ENCODE assay signal across 23 cellular contexts in the genomic region with DNA sequence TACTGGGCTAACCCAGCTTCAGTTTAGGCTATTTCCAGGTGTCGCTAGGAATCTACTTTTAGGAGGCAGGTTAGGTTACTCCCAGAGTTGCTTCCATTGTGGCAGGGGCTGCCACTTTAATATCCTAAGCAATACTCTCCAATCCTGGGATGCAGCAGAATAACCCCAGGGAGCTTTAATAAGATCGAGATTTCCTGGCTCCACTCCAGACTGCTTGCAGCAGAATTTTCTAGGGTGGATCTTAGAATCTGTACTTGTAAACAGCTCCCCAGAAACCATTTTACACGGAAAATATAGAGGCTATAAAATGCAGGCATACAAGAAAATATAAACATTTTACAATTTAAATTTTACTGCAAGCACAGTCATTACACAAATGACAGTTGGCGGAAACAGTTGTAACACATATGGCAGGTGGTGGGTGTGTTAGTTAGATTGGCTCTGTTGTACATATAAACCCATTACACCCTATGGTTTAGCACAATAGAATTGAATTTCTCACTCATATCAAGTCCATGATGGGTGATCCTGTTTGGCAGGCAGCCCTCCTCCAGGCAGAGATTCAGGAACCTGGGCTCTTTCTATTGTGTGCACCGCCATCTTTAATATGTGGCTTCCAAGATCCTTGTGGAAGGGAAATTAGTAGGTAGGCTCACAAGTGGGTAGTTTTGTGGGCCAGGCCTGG. TPM values are rescaled to one million over a fixed set of nuclear protein-coding genes. Genes with fewer than 3 reads are reported as not detected.
DNase-seq lines count a peak whose midpoint lies in the region; ATAC-seq and TF ChIP-seq lines count a peak whose summit lies in the region.
"Had no signal": no experiment of that assay in that cellular context is flagged by ENCODE, and none has a peak within 500 bp of the region (broad histone marks: within the 10 kb centered on the region; RNA-seq: fewer than 3 reads in every experiment).

No MANE protein-coding gene starts in this region.

- in situ Hi-C loops in transverse colon (cut with MboI; ENCODE audit: low pct_ligation_motif_present in 1 of 4, low pct_unique_long_range_greater_than_20kb in 1 of 4, low sequenced_read_pairs in 3 of 4) = loop anchor here in 1 of 4 donors (25.0 kb wide), 1 partner anchor 92 kb away; no protein-coding TSS in a partner anchor

- DNase-seq in NCI-H2081 (lab: John Stamatoyannopoulos, UW) (peak; percentile 94 to 98), NCI-H345 treated with DMSO at 0.1 percent for 48 hours (lab: John Stamatoyannopoulos, UW; ENCODE audit: unreplicated experiment) (peak; percentile 1), cerebellar cortex (ENCODE audit: low spot score) (peak; percentile 4), transverse colon (peak; percentile 73), erythroblast (lab: John Stamatoyannopoulos, UW) (no peak), breast epithelium (ENCODE audit: low spot score in 2 of 2) (no peak)
- DNase-seq: activated CD4-positive, alpha-beta T cell treated with anti-CD3 and anti-CD28 coated beads, Interleukin-2, amount 50 U/mL, for 4 hours; activated naive CD4-positive, alpha-beta T cell treated with anti-CD3 and anti-CD28 coated beads, Interleukin-2, amount 50 U/mL, for 16 hours; amniotic stem cell; esophagus squamous epithelium; gastrocnemius medialis; GM23248; hypothalamus; left ventricle myocardium inferior; naive B cell; NCI-H2029 treated with DMSO at 0.1 percent for 48 hours; NCI-H774; occipital lobe; OCI-M1; psoas muscle; stimulated activated naive CD4-positive, alpha-beta T cell treated with Interleukin-2 at 50 U/mL for 16 hours had no signal

- H3K4me1 ChIP-seq in transverse colon (peaks cover 0 to 38% (median 19%) of the 10 kb centered on the region in 4 donors), breast epithelium (no peaks in the 10 kb centered on the region)
- H3K4me1 ChIP-seq: gastrocnemius medialis, psoas muscle had no signal

- no peak for ATAC-seq in HG02623 (IDR thresholded peaks at IDR 0.05; ENCODE audit: unreplicated experiment)
- ATAC-seq: gastrocnemius medialis, psoas muscle had no signal

- H3K27ac ChIP-seq in transverse colon (peak overlapping the region; percentile 58 to 68 (median 60)), breast epithelium (no peak overlapping the region)
- H3K27ac ChIP-seq: esophagus squamous epithelium, gastrocnemius medialis, GM23248, HL-60, left ventricle myocardium inferior, psoas muscle had no signal

- H3K27me3 ChIP-seq in transverse colon (no peaks in the 10 kb centered on the region), breast epithelium (no peaks in the 10 kb centered on the region)
- H3K27me3 ChIP-seq: esophagus squamous epithelium had no signal

- intact Hi-C loops in transverse colon (cut with DNase I; ENCODE audit: low total_unique reads) (loop anchor here (10.0 kb wide), 1 partner anchor 55 kb away; no protein-coding TSS in a partner anchor), breast epithelium (cut with DNase I; ENCODE audit: low total_unique reads) (no loop called here)

- TF ChIP-seq POLR2A in transverse colon (IDR thresholded peaks at IDR 0.05) (no peak), erythroblast (IDR thresholded peaks at IDR 0.05; ENCODE audit: low read length) (no peak), breast epithelium (IDR thresholded peaks at IDR 0.05) (no peak)

- H3K4me3 ChIP-seq in transverse colon (no peak overlapping the region), breast epithelium (no peak overlapping the region)
- H3K4me3 ChIP-seq: esophagus squamous epithelium, gastrocnemius medialis, GM23248, left ventricle myocardium inferior, psoas muscle had no signal

- no peak for TF ChIP-seq CTCF in transverse colon (IDR thresholded peaks at IDR 0.05)
- TF ChIP-seq CTCF in breast epithelium (IDR thresholded peaks at IDR 0.05) = no peak

- TF ChIP-seq EP300 in transverse colon (IDR thresholded peaks at IDR 0.05; ENCODE audit: low read depth) = no peak

- H3K9me3 ChIP-seq in transverse colon (no peaks in the 10 kb centered on the region), breast epithelium (no peaks in the 10 kb centered on the region)
- H3K9me3 ChIP-seq: esophagus squamous epithelium, gastrocnemius medialis, left ventricle myocardium inferior, psoas muscle had no signal

- WGBS in transverse colon (ENCODE audit: low coverage in 1 of 2), 2 donors = 46 to 52% methylated on average over 3 to 5 of the region's 5 CpGs

- H3K36me3 ChIP-seq in transverse colon = no peaks in the 10 kb centered on the region
- H3K36me3 ChIP-seq in breast epithelium = no peaks in the 10 kb centered on the region
- H3K36me3 ChIP-seq: esophagus squamous epithelium, gastrocnemius medialis, left ventricle myocardium inferior had no signal

RNA-seq across cellular contexts. Expression of a gene that starts 34.9 kb away (rescaled TPM):
- total RNA-seq in transverse colon (10 to 100 TPM in 1 of 4 donors, 1 to 10 TPM in 3; 6.8 to 35.5 (median 8.6) TPM), breast epithelium (1 to 10 TPM; 2.5 to 4.3 (median 4.0) TPM)

Comparison
In these comparisons a context has a peak if more than half of its experiments do, and no peak if none do; other contexts are left out.
1. DNase-seq: peak in NCI-H2081 (2 of 2), NCI-H345 treated with DMSO at 0.1 percent for 48 hours (single experiment), cerebellar cortex (single experiment) and transverse colon (single experiment); none in erythroblast (0 of 2) and breast epithelium (0 of 2).
2. H3K27ac ChIP-seq: peak in transverse colon (4 of 4); none in breast epithelium (0 of 2).